ENCODE assay signal across 18 cellular contexts in the genomic region with DNA sequence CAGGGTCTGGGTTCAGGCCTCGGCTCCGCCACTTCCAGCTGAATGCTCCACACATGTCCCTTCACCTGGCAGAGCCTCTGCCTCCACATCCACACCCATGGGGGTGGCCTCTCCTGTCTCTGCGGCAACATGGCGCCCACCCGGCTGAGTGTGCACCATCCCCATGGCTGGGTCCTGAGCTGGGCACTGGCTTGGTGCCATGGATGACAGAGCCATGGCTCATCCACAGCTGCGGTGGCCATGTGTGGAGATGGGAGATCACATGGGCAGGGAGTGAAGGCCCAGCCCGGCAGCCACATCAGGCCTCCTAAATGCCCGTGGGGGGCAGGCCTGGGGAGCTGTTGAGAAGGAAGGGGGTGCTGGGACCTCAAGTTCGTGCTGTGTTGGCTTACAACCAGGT.
DNase-seq lines count a peak whose midpoint lies in the region; ATAC-seq and TF ChIP-seq lines count a peak whose summit lies in the region.
"Had no signal": no experiment of that assay in that cellular context is flagged by ENCODE, and none has a peak within 500 bp of the region (broad histone marks: within the 10 kb centered on the region; RNA-seq: fewer than 3 reads in every experiment).

No MANE protein-coding gene starts in this region.

- no peak for TF ChIP-seq POLR2A in uterus (IDR thresholded peaks at IDR 0.05)

- H3K4me1 ChIP-seq in foreskin keratinocyte (no peaks in the 10 kb centered on the region), uterus (no peaks in the 10 kb centered on the region)
- H3K4me1 ChIP-seq: Caco-2, heart left ventricle had no signal

- H3K27ac ChIP-seq in RWPE1, result peak overlapping the region; percentile 17; the same call in 1 of the 2 replicates
- no peak overlapping the region for H3K27ac ChIP-seq in foreskin keratinocyte
- H3K27ac ChIP-seq in uterus, result no peak overlapping the region
- H3K27ac ChIP-seq: heart left ventricle had no signal

- H3K36me3 ChIP-seq in uterus, result no peaks in the 10 kb centered on the region
- H3K36me3 ChIP-seq: heart left ventricle had no signal

- H3K9me3 ChIP-seq in uterus, result no peaks in the 10 kb centered on the region
- H3K9me3 ChIP-seq: Caco-2, heart left ventricle had no signal

- CTCF ChIA-PET in RWPE1 (lab: Yijun Ruan, JAX), result no interaction called here

- H3K27me3 ChIP-seq in foreskin keratinocyte (no peaks in the 10 kb centered on the region), uterus (no peaks in the 10 kb centered on the region)

- no peak for TF ChIP-seq CTCF in RWPE1 (conservative IDR thresholded peaks at IDR 0.05; ENCODE audit: low read depth)
- TF ChIP-seq CTCF in foreskin keratinocyte (conservative IDR thresholded peaks at IDR 0.05), result no peak
- no peak for TF ChIP-seq CTCF in uterus (IDR thresholded peaks at IDR 0.05)

- H3K4me3 ChIP-seq in uterus, result no peak overlapping the region
- H3K4me3 ChIP-seq: heart left ventricle had no signal

- DNase-seq in AG08395 (ENCODE audit: low spot score) (peak; percentile 71), HCEC 1CT (peak; percentile 25), RWPE1 (ENCODE audit: low spot score) (peak; percentile 57), foreskin keratinocyte (peak; percentile 42 to 71), NCI-H2171 (lab: John Stamatoyannopoulos, UW) (no peak), uterus (no peak)
- DNase-seq: activated effector memory CD4-positive, alpha-beta T cell treated with anti-CD3 and anti-CD28 coated beads, Interleukin-2, amount 50 U/mL, for 16 hours; Caco-2; H9; islet precursor cell; mesendoderm; NCI-H2107; retina; stimulated activated CD4-positive, alpha-beta T cell treated with anti-CD3 and anti-CD28 coated beads, Interleukin-1b, Interleukin-23, amount 100 ng/mL, for 48 hours; T-helper 1 cell had no signal

- ATAC-seq in foreskin keratinocyte, result peak; percentile 86
- no peak for ATAC-seq in GM19467 (IDR thresholded peaks at IDR 0.05; ENCODE audit: unreplicated experiment)
- ATAC-seq in GM19455 (IDR thresholded peaks at IDR 0.05; ENCODE audit: unreplicated experiment), result no peak
- ATAC-seq: heart left ventricle had no signal

- intact Hi-C loops in uterus (cut with DNase I; ENCODE audit: low total_unique reads), result no loop called here

- POLR2A ChIA-PET in RWPE1 (lab: Yijun Ruan, JAX; ENCODE audit: low non-redundant PET), result no interaction called here

Comparison
In these comparisons a context has a peak if more than half of its experiments do, and no peak if none do; other contexts are left out.
1. DNase-seq: peak in AG08395 (single experiment), HCEC 1CT (single experiment), RWPE1 (single experiment) and foreskin keratinocyte (2 of 2); none in NCI-H2171 (single experiment) and uterus (0 of 2).